ENCODE assay signal across 36 cellular contexts in the genomic region with DNA sequence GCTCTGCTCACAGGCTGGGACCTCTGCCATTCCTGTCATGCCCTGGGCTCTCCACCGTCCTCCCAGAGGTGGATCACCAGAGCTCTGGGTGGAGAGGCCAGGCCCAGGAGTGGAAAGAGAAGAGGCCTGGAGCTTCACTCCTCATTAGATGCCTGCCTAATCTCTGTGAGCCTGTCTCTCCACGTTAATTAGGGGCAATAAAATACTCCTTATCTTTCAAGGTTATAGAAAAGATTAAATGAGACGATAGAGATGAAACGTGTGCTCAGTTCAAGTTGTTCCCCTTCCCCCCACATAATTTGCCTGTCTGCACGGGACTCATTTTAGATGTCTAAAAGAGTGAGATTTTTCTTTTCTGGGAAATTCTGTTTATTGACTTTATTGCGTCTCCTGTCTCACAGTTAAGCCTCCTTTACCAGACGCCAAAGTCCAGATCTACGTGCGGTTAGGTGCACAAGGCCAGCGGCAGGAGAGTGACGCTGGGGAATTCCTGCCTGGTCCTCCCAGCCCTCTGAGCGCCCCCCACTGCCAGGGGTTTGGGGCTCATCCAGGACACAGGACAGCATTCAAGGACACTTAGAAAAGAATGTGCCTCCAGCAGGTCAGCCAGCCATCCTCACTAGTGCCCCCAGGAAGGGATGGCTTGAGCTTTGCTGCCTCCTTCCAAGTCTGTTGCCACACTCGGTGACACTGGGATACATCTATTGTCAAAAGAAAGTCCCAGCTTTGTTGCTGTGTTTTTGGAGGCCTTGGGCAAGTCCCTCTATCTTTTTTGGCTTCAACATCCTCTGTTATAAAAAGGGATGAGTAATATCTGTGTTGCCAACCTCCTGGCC. TPM values are rescaled to one million over a fixed set of nuclear protein-coding genes. Genes with fewer than 3 reads are reported as not detected.
DNase-seq lines count a peak whose midpoint lies in the region; ATAC-seq and TF ChIP-seq lines count a peak whose summit lies in the region.
"Had no signal": no experiment of that assay in that cellular context is flagged by ENCODE, and none has a peak within 500 bp of the region (broad histone marks: within the 10 kb centered on the region; RNA-seq: fewer than 3 reads in every experiment).

No MANE protein-coding gene starts in this region.

- H3K9me3 ChIP-seq in mammary epithelial cell (replicated peaks; ENCODE audit: insufficient read depth, low read length), result no peaks in the 10 kb centered on the region
- no peaks in the 10 kb centered on the region for H3K9me3 ChIP-seq in breast epithelium
- no peaks in the 10 kb centered on the region for H3K9me3 ChIP-seq in Panc1 (ENCODE audit: control insufficient read depth, insufficient read depth, low read depth, low read length)
- H3K9me3 ChIP-seq in thyroid gland, result no peaks in the 10 kb centered on the region
- no peaks in the 10 kb centered on the region for H3K9me3 ChIP-seq in BE2C
- H3K9me3 ChIP-seq: ascending aorta, gastroesophageal sphincter, upper lobe of right lung had no signal

- H3K4me1 Mint-ChIP-seq in stimulated activated effector memory CD8-positive, alpha-beta T cell treated with anti-CD3 and anti-CD28 coated beads, Interleukin-12 subunit alpha, Interleukin-12 subunit beta, amount 100 ng/mL, for 72 hours, result peaks cover 11% of the 10 kb centered on the region

- no peaks in the 10 kb centered on the region for H4K20me1 ChIP-seq in mammary epithelial cell (ENCODE audit: insufficient read depth, low read length)

- H3K27ac ChIP-seq in mammary epithelial cell (ENCODE audit: insufficient read depth, low read depth, low read length), result no peak overlapping the region
- peak overlapping the region in 1 of 2 donors; percentile 82 for H3K27ac ChIP-seq in breast epithelium
- H3K27ac ChIP-seq in Panc1 (ENCODE audit: low read length), result peak overlapping the region; percentile 48; the same call in 1 of the 2 replicates
- H3K27ac ChIP-seq in thyroid gland, result no peak overlapping the region
- H3K27ac ChIP-seq: cardiac muscle cell, gastroesophageal sphincter, upper lobe of right lung had no signal

- peak overlapping the region; percentile 2 for H3K4me2 ChIP-seq in mammary epithelial cell (ENCODE audit: insufficient read depth, low read depth, low read length)

- H3K27ac Mint-ChIP-seq in stimulated activated effector memory CD8-positive, alpha-beta T cell treated with anti-CD3 and anti-CD28 coated beads, Interleukin-12 subunit alpha, Interleukin-12 subunit beta, amount 100 ng/mL, for 72 hours, result no peak overlapping the region
- H3K27ac Mint-ChIP-seq: activated naive CD8-positive, alpha-beta T cell treated with anti-CD3 and anti-CD28 coated beads, Interleukin-2, amount 10 ng/mL, durations not matched to agents 7 days and 5 days had no signal

- ATAC-seq in Panc1 (no peak), left colon (peak; percentile 65), HG03432 (IDR thresholded peaks at IDR 0.05; ENCODE audit: unreplicated experiment) (no peak)
- ATAC-seq in stimulated activated effector memory CD8-positive, alpha-beta T cell treated with anti-CD3 and anti-CD28 coated beads, Interleukin-12 subunit alpha, Interleukin-12 subunit beta, amount 100 ng/mL, for 72 hours, result no peak
- ATAC-seq: gastroesophageal sphincter, PC-3, right cardiac atrium, upper lobe of right lung had no signal

- H3K4me1 ChIP-seq in mammary epithelial cell (ENCODE audit: insufficient read depth, low read length) (peaks cover 19% of the 10 kb centered on the region), breast epithelium (no peaks in the 10 kb centered on the region), Panc1 (ENCODE audit: control insufficient read depth, insufficient read depth, low read length) (peaks cover 20% of the 10 kb centered on the region), thyroid gland (no peaks in the 10 kb centered on the region), BE2C (peaks cover 11% of the 10 kb centered on the region)
- H3K4me1 ChIP-seq: upper lobe of right lung had no signal

- DNase-seq in mammary epithelial cell (no peak), breast epithelium (ENCODE audit: low spot score in 2 of 2) (no peak), Panc1 (ENCODE audit: low read depth, low spot score) (no peak), left colon (no peak), thyroid gland (no peak), BE2C (no peak)
- DNase-seq in stimulated activated effector memory CD8-positive, alpha-beta T cell treated with anti-CD3 and anti-CD28 coated beads, Interleukin-12 subunit alpha, Interleukin-12 subunit beta, amount 100 ng/mL, for 72 hours (ENCODE audit: low spot score in 2 of 2), result no peak
- DNase-seq: activated CD4-positive, alpha-beta T cell treated with anti-CD3 and anti-CD28 coated beads for 48 hours; activated CD8-positive, alpha-beta memory T cell treated with anti-CD3 and anti-CD28 coated beads for 24 hours; activated effector memory CD4-positive, alpha-beta T cell treated with anti-CD3 and anti-CD28 coated beads, Interleukin-2, amount 50 U/mL, for 16 hours; activated naive CD8-positive, alpha-beta T cell treated with anti-CD3 and anti-CD28 coated beads, Interleukin-2, amount 10 ng/mL, durations not matched to agents 7 days and 5 days; activated T-cell treated with anti-CD3 and anti-CD28 coated beads for 4 hours; DMS79 treated with DMSO at 0.1 percent for 48 hours; effector CD4-positive, alpha-beta T cell; KG1; left cardiac atrium; NCI-H2029; NCI-H2227 treated with DMSO at 0.1 percent for 48 hours; NCI-H526; NK-92 treated with Interleukin-12 subunit alpha and Interleukin-12 subunit beta, amount 100 ng/mL, for 24 hours; PC-3; posterior cingulate gyrus; right cardiac atrium; Right ventricle myocardium superior; stimulated activated CD4-positive, alpha-beta T cell treated with anti-CD3 and anti-CD28 coated beads, Interleukin-12 subunit alpha, Interleukin-12 subunit beta, amount 100 ng/mL, for 4 hours; stimulated activated CD4-positive, alpha-beta T cell treated with anti-CD3 and anti-CD28 coated beads, Interleukin-2, amount 100 ng/mL, for 48 hours; substantia nigra; upper lobe of right lung had no signal

- H3K4me3 ChIP-seq in mammary epithelial cell (replicated peaks in 1 of 3; ENCODE audit: insufficient read depth in 1 of 3, low read depth in 2 of 3, low read length in 3 of 3), result no peak overlapping the region
- H3K4me3 ChIP-seq in breast epithelium, result no peak overlapping the region
- H3K4me3 ChIP-seq in Panc1 (ENCODE audit: low read depth in 2 of 2, low read length in 2 of 2), result no peak overlapping the region
- no peak overlapping the region for H3K4me3 ChIP-seq in thyroid gland (replicated peaks in 1 of 3)
- H3K4me3 ChIP-seq in BE2C (ENCODE audit: low read depth, low read length), result no peak overlapping the region
- H3K4me3 ChIP-seq: ascending aorta, cardiac muscle cell, gastroesophageal sphincter, upper lobe of right lung had no signal

- H3K27me3 ChIP-seq in mammary epithelial cell (ENCODE audit: insufficient read depth, low read length) (no peaks in the 10 kb centered on the region), breast epithelium (no peaks in the 10 kb centered on the region), Panc1 (ENCODE audit: control insufficient read depth, insufficient read depth, low read length) (no peaks in the 10 kb centered on the region), thyroid gland (no peaks in the 10 kb centered on the region), BE2C (no peaks in the 10 kb centered on the region)
- H3K27me3 ChIP-seq: ascending aorta, cardiac muscle cell, gastroesophageal sphincter, upper lobe of right lung had no signal

- peak overlapping the region; percentile 98 for H2AFZ ChIP-seq in mammary epithelial cell (ENCODE audit: low read depth, low read length)

- peak overlapping the region; percentile 70 for H3K4me3 Mint-ChIP-seq in stimulated activated effector memory CD8-positive, alpha-beta T cell treated with anti-CD3 and anti-CD28 coated beads, Interleukin-12 subunit alpha, Interleukin-12 subunit beta, amount 100 ng/mL, for 72 hours

- in situ Hi-C loops in mammary epithelial cell (cut with MboI; ENCODE audit: low sequenced_read_pairs in 2 of 2) (no loop called here), Panc1 (cut with HindIII; ENCODE audit: low pct_unique_long_range_greater_than_20kb, low sequenced_read_pairs) (no loop called here)

- no peak overlapping the region for H3K9ac ChIP-seq in mammary epithelial cell (ENCODE audit: insufficient read depth, low read length)

- CTCF ChIA-PET in mammary epithelial cell (lab: Charles Lee; ENCODE audit: low non-redundant PET) (no interaction called here), Panc1 (lab: Charles Lee) (interaction anchor here (0.6 kb wide), 1 partner anchor 10 kb away, joined by 8 read pairs; no protein-coding TSS in a partner anchor)

- TF ChIP-seq POLR2A in breast epithelium (IDR thresholded peaks at IDR 0.05) (no peak), thyroid gland (IDR thresholded peaks at IDR 0.05) (no peak)

- BruUV-seq in mammary epithelial cell (replicated peaks; lab: Mats Ljungman, UMichigan) (no TSS peak), Panc1 (replicated peaks; lab: Mats Ljungman, UMichigan) (no TSS peak)

- dilution Hi-C loops in mammary epithelial cell (cut with HindIII; ENCODE audit: low sequenced_read_pairs), result no loop called here

- H3K36me3 ChIP-seq in mammary epithelial cell (ENCODE audit: insufficient read depth, low read length) (no peaks in the 10 kb centered on the region), breast epithelium (no peaks in the 10 kb centered on the region), Panc1 (ENCODE audit: control insufficient read depth, insufficient read depth, low read length) (no peaks in the 10 kb centered on the region), thyroid gland (no peaks in the 10 kb centered on the region), BE2C (no peaks in the 10 kb centered on the region)
- H3K36me3 ChIP-seq: ascending aorta, cardiac muscle cell, gastroesophageal sphincter, upper lobe of right lung had no signal

- no peaks in the 10 kb centered on the region for H3K9me3 Mint-ChIP-seq in stimulated activated effector memory CD8-positive, alpha-beta T cell treated with anti-CD3 and anti-CD28 coated beads, Interleukin-12 subunit alpha, Interleukin-12 subunit beta, amount 100 ng/mL, for 72 hours
- H3K9me3 Mint-ChIP-seq: activated naive CD8-positive, alpha-beta T cell treated with anti-CD3 and anti-CD28 coated beads, Interleukin-2, amount 10 ng/mL, durations not matched to agents 7 days and 5 days; CD14-positive monocyte; T-helper 2 cell treated with Interferon-gamma antibody and Interleukin-4, amounts not matched to agents 5 μg/mL and 100 μg/mL, for 36 hours had no signal

- POLR2A ChIA-PET in Panc1 (lab: Charles Lee), result no interaction called here

- TF ChIP-seq CTCF in mammary epithelial cell (conservative IDR thresholded peaks at IDR 0.05 in 1 of 2, IDR thresholded peaks at IDR 0.05 in 1 of 2; ENCODE audit: extremely low read depth in 1 of 2, insufficient read depth in 1 of 2, low read depth in 1 of 2, low read length in 2 of 2) (no peak), breast epithelium (IDR thresholded peaks at IDR 0.05) (no peak), Panc1 (IDR thresholded peaks at IDR 0.05) (no peak), thyroid gland (IDR thresholded peaks at IDR 0.05) (no peak), BE2C (IDR thresholded peaks at IDR 0.05; ENCODE audit: low read depth, low read length) (no peak)

- no peaks in the 10 kb centered on the region for H3K79me2 ChIP-seq in mammary epithelial cell (ENCODE audit: insufficient read depth, low read length)

- intact Hi-C loops in mammary epithelial cell (cut with micrococcal nuclease), result loop anchor here (5.0 kb wide), 1 partner anchor 77 kb away; no protein-coding TSS in a partner anchor
- intact Hi-C loops in breast epithelium (cut with DNase I; ENCODE audit: low total_unique reads), result loop anchor here (10.0 kb wide), 1 partner anchor 1600 kb away; a partner anchor contains a TSS
- intact Hi-C loops in Panc1 (cut with micrococcal nuclease; ENCODE audit: unreplicated experiment), result no loop called here
- intact Hi-C loops in left colon (cut with DNase I, micrococcal nuclease), result no loop called here
- intact Hi-C loops in thyroid gland (cut with DNase I), result no loop called here

- WGBS in mammary epithelial cell (ENCODE audit: low coverage, missing lambda C conversion rate), result 80% methylated on average over 11 of the region's 13 CpGs
- 77 to 78% methylated on average over 13 of the region's 13 CpGs for WGBS in thyroid gland, 2 donors

- no peaks in the 10 kb centered on the region for H3K36me3 Mint-ChIP-seq in stimulated activated effector memory CD8-positive, alpha-beta T cell treated with anti-CD3 and anti-CD28 coated beads, Interleukin-12 subunit alpha, Interleukin-12 subunit beta, amount 100 ng/mL, for 72 hours
- H3K36me3 Mint-ChIP-seq: activated naive CD8-positive, alpha-beta T cell treated with anti-CD3 and anti-CD28 coated beads, Interleukin-2, amount 10 ng/mL, durations not matched to agents 7 days and 5 days; CD14-positive monocyte had no signal

RNA-seq across cellular contexts. Expression of a gene that starts 42.3 kb away (rescaled TPM):
- total RNA-seq in mammary epithelial cell, result under 1 TPM in 1 of 2 donors, not detected in 1; 0.33 TPM
- polyA plus RNA-seq in mammary epithelial cell, result 0.03 TPM
- not detected for polyA minus RNA-seq in mammary epithelial cell
- under 1 TPM in 1 of 3 donors, not detected in 2; 0.80 TPM for total RNA-seq in breast epithelium
- not detected for total RNA-seq in Panc1 (2021; ENCODE audit: unreplicated experiment)
- 0.19 TPM for polyA plus RNA-seq in Panc1 (2012; ENCODE audit: insufficient read length)
- total RNA-seq in left colon, result not detected
- under 1 TPM in 1 of 4 donors, not detected in 3; 0.54 TPM for total RNA-seq in thyroid gland
- polyA plus RNA-seq in BE2C (2012; ENCODE audit: insufficient read depth, insufficient read length, low read depth), result 1.6 TPM
- total RNA-seq: activated naive CD8-positive, alpha-beta T cell treated with anti-CD3 and anti-CD28 coated beads, Interleukin-2, amount 10 ng/mL, durations not matched to agents 7 days and 5 days; ascending aorta; left cardiac atrium; lung microvascular endothelial cell; MCF 10A; PC-3; right cardiac atrium; Right ventricle myocardium superior had no signal
- polyA plus RNA-seq: CD14-positive monocyte had no signal

Comparison
In these comparisons a context has a peak if more than half of its experiments do, and no peak if none do; other contexts are left out.
1. intact Hi-C loops: an anchor here in mammary epithelial cell (5.0 kb wide) and breast epithelium (10.0 kb wide); none called in Panc1, left colon and thyroid gland.